ENCODE assay signal across 22 cellular contexts in the genomic region with DNA sequence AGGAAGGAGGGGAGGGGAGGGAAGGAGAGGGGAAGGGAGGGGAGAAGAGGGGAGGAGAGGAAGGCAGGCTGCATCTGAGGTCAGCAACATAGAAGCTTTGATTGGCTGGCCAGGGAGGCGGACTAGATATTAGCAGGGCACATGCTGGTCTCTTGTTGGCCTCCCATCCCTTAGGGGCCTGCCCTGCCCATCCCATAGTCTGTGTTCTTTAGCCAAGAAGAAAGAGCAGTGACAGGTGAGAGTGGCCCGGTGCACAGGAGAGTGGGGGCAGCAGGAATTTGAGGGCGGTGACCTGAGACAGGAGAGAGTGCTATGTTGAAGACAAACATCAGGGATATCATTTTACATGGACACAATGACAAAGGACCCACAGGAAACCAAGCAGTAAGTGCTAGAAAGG.
"Had no signal": no experiment of that assay in that cellular context is flagged by ENCODE, and none has a peak within 500 bp of the region (broad histone marks: within the 10 kb centered on the region; RNA-seq: fewer than 3 reads in every experiment).

No MANE protein-coding gene starts in this region.

- H3K4me3 Mint-ChIP-seq: activated CD4-positive, alpha-beta memory T cell treated with anti-CD3 and anti-CD28 coated beads, Interleukin-2, amount 10 ng/mL, durations not matched to agents 7 days and 5 days; activated CD4-positive, alpha-beta T cell treated with anti-CD3 and anti-CD28 coated beads for 36 hours; activated naive CD8-positive, alpha-beta T cell treated with anti-CD3 and anti-CD28 coated beads for 36 hours; immature natural killer cell; mesothelial cell of epicardium; neural crest cell had no signal

- H3K9me3 ChIP-seq: colonic mucosa, thyroid gland had no signal

- DNase-seq: activated CD4-positive, alpha-beta memory T cell treated with anti-CD3 and anti-CD28 coated beads, Interleukin-2, amount 10 ng/mL, durations not matched to agents 7 days and 5 days; activated CD4-positive, alpha-beta T cell treated with anti-CD3 and anti-CD28 coated beads for 36 hours; activated gamma-delta T cell; activated naive CD8-positive, alpha-beta T cell treated with anti-CD3 and anti-CD28 coated beads for 36 hours; activated T-cell treated with anti-CD3 and anti-CD28 coated beads, Interleukin-2, amount 50 U/mL, for 48 hours; amygdala; body of pancreas; caudate nucleus; colonic mucosa; effector CD8-positive, alpha-beta T cell; foreskin keratinocyte; immature natural killer cell; left colon; ovary; sigmoid colon; spleen; T1000; thyroid gland had no signal

- H3K4me1 ChIP-seq: body of pancreas, colonic mucosa, foreskin keratinocyte, spleen, thyroid gland had no signal

- H3K27ac ChIP-seq: body of pancreas, colonic mucosa, foreskin keratinocyte, ovary, sigmoid colon, spleen, thyroid gland, VCaP had no signal

- H3K27me3 Mint-ChIP-seq: activated CD4-positive, alpha-beta memory T cell treated with anti-CD3 and anti-CD28 coated beads, Interleukin-2, amount 10 ng/mL, durations not matched to agents 7 days and 5 days; activated CD4-positive, alpha-beta T cell treated with anti-CD3 and anti-CD28 coated beads for 36 hours; activated naive CD8-positive, alpha-beta T cell treated with anti-CD3 and anti-CD28 coated beads for 36 hours had no signal

- H3K36me3 ChIP-seq: ovary had no signal

- H3K4me3 ChIP-seq: colonic mucosa, lung, ovary, sigmoid colon, spleen, thyroid gland had no signal

- H3K4me1 Mint-ChIP-seq: activated CD4-positive, alpha-beta memory T cell treated with anti-CD3 and anti-CD28 coated beads, Interleukin-2, amount 10 ng/mL, durations not matched to agents 7 days and 5 days; immature natural killer cell; mesothelial cell of epicardium had no signal

- H3K27me3 ChIP-seq: body of pancreas, colonic mucosa, foreskin keratinocyte, ovary, sigmoid colon, spleen, thyroid gland had no signal

- H3K27ac Mint-ChIP-seq: activated CD4-positive, alpha-beta memory T cell treated with anti-CD3 and anti-CD28 coated beads, Interleukin-2, amount 10 ng/mL, durations not matched to agents 7 days and 5 days; activated CD4-positive, alpha-beta T cell treated with anti-CD3 and anti-CD28 coated beads for 36 hours; activated naive CD8-positive, alpha-beta T cell treated with anti-CD3 and anti-CD28 coated beads for 36 hours; mesothelial cell of epicardium had no signal
